ENCODE assay signal across 1 cellular context in the genomic region with DNA sequence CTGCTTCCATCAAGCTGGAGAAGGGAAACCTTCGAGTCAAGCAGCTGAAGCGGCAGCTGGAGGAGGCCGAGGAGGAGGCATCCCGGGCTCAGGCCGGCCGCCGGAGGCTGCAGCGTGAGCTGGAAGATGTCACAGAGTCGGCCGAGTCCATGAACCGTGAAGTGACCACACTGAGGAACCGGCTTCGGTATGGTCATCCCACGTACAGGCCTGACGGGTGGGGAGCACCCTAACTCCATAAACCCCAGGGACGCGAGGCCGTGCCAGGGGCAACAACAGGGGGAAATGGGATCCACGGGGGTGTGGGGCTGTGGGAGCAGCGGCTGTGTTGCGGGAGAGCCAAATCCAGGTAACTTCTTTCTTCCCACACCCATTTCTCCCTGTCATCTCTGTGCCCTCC.
TF ChIP-seq lines count a peak whose summit lies in the region.

No MANE protein-coding gene starts in this region.

TF ChIP-seq in K562, 482 proteins besides CTCF, POLR2A, EP300 and RAD21 (continued from another document):
- TF ChIP-seq, protein P1, sequence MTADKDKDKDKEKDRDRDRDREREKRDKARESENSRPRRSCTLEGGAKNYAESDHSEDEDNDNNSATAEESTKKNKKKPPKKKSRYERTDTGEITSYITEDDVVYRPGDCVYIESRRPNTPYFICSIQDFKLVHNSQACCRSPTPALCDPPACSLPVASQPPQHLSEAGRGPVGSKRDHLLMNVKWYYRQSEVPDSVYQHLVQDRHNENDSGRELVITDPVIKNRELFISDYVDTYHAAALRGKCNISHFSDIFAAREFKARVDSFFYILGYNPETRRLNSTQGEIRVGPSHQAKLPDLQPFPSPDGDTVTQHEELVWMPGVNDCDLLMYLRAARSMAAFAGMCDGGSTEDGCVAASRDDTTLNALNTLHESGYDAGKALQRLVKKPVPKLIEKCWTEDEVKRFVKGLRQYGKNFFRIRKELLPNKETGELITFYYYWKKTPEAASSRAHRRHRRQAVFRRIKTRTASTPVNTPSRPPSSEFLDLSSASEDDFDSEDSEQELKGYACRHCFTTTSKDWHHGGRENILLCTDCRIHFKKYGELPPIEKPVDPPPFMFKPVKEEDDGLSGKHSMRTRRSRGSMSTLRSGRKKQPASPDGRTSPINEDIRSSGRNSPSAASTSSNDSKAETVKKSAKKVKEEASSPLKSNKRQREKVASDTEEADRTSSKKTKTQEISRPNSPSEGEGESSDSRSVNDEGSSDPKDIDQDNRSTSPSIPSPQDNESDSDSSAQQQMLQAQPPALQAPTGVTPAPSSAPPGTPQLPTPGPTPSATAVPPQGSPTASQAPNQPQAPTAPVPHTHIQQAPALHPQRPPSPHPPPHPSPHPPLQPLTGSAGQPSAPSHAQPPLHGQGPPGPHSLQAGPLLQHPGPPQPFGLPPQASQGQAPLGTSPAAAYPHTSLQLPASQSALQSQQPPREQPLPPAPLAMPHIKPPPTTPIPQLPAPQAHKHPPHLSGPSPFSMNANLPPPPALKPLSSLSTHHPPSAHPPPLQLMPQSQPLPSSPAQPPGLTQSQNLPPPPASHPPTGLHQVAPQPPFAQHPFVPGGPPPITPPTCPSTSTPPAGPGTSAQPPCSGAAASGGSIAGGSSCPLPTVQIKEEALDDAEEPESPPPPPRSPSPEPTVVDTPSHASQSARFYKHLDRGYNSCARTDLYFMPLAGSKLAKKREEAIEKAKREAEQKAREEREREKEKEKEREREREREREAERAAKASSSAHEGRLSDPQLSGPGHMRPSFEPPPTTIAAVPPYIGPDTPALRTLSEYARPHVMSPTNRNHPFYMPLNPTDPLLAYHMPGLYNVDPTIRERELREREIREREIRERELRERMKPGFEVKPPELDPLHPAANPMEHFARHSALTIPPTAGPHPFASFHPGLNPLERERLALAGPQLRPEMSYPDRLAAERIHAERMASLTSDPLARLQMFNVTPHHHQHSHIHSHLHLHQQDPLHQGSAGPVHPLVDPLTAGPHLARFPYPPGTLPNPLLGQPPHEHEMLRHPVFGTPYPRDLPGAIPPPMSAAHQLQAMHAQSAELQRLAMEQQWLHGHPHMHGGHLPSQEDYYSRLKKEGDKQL (CRISPR knock-in tag; IDR thresholded peaks at IDR 0.05; ENCODE audit: borderline replicate concordance) = no peak
- TF ChIP-seq, protein P2, sequence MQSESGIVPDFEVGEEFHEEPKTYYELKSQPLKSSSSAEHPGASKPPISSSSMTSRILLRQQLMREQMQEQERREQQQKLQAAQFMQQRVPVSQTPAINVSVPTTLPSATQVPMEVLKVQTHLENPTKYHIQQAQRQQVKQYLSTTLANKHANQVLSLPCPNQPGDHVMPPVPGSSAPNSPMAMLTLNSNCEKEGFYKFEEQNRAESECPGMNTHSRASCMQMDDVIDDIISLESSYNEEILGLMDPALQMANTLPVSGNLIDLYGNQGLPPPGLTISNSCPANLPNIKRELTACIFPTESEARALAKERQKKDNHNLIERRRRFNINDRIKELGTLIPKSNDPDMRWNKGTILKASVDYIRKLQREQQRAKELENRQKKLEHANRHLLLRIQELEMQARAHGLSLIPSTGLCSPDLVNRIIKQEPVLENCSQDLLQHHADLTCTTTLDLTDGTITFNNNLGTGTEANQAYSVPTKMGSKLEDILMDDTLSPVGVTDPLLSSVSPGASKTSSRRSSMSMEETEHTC (IDR thresholded peaks at IDR 0.05) = no peak
- TF ChIP-seq, protein P3, sequence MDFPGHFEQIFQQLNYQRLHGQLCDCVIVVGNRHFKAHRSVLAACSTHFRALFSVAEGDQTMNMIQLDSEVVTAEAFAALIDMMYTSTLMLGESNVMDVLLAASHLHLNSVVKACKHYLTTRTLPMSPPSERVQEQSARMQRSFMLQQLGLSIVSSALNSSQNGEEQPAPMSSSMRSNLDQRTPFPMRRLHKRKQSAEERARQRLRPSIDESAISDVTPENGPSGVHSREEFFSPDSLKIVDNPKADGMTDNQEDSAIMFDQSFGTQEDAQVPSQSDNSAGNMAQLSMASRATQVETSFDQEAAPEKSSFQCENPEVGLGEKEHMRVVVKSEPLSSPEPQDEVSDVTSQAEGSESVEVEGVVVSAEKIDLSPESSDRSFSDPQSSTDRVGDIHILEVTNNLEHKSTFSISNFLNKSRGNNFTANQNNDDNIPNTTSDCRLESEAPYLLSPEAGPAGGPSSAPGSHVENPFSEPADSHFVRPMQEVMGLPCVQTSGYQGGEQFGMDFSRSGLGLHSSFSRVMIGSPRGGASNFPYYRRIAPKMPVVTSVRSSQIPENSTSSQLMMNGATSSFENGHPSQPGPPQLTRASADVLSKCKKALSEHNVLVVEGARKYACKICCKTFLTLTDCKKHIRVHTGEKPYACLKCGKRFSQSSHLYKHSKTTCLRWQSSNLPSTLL (IDR thresholded peaks at IDR 0.05) = no peak
- TF ChIP-seq SRSF1 (IDR thresholded peaks at IDR 0.05; ENCODE audit: low read depth, low read length) = no peak
